In the genomic region with DNA sequence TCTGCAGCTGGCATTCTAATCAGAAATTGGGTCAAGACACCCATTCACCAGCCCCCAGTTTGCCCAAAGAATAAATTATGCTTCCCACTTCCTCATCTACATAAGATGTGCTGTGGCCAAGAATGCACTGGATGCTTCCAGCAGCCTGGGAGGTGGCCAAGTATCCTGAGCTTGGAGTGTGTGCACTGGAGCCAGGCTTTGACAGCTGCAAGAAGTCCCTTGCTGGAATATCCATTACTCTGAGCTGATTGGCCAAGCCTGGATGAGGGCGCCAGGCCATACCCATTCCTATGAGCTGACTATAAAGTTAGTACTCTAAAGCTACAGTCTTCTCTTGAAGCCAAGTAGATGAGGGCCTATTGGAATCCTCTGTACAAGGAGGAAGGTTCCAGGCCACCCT, we compare ENCODE assay signal across 16 cellular contexts.
A peak's percentile ranks its signal among the peaks of the same experiment; 100 is the strongest.
DNase-seq lines count a peak whose midpoint lies in the region; ATAC-seq and TF ChIP-seq lines count a peak whose summit lies in the region.
"Had no signal": no experiment of that assay in that cellular context is flagged by ENCODE, and none has a peak within 500 bp of the region (broad histone marks: within the 10 kb centered on the region; RNA-seq: fewer than 3 reads in every experiment).

No MANE protein-coding gene starts in this region.

- no peaks in the 10 kb centered on the region for H3K27me3 ChIP-seq in fibroblast of lung (ENCODE audit: control insufficient read depth, insufficient read depth, low read length)
- H3K27me3 ChIP-seq in lower lobe of right lung (ENCODE audit: low read depth) = no peaks in the 10 kb centered on the region
- H3K27me3 ChIP-seq: suprapubic skin had no signal

- peaks cover 5% of the 10 kb centered on the region for H3K36me3 Mint-ChIP-seq in glutamatergic neuron (ENCODE audit: unreplicated experiment)
- H3K36me3 Mint-ChIP-seq in activated naive CD4-positive, alpha-beta T cell treated with anti-CD3 and anti-CD28 coated beads for 36 hours (ENCODE audit: low read depth) = no peaks in the 10 kb centered on the region

- H3K9me3 ChIP-seq in fibroblast of lung (ENCODE audit: control insufficient read depth, insufficient read depth, low read depth, low read length) = no peaks in the 10 kb centered on the region
- H3K9me3 ChIP-seq in lower lobe of right lung = no peaks in the 10 kb centered on the region
- H3K9me3 ChIP-seq: suprapubic skin had no signal

- H3K27ac ChIP-seq in fibroblast of lung (ENCODE audit: insufficient read depth, low read length) (no peak overlapping the region), lower lobe of right lung (no peak overlapping the region)
- H3K27ac ChIP-seq: 22Rv1, suprapubic skin had no signal

- no peak overlapping the region for H3K4me3 Mint-ChIP-seq in glutamatergic neuron (ENCODE audit: unreplicated experiment)
- H3K4me3 Mint-ChIP-seq in activated naive CD4-positive, alpha-beta T cell treated with anti-CD3 and anti-CD28 coated beads for 36 hours = no peak overlapping the region
- H3K4me3 Mint-ChIP-seq: activated T-helper 1 cell treated with anti-CD3 and anti-CD28 coated beads, Interleukin-12 subunit alpha, Interleukin-12 subunit beta, Interleukin-2, Interleukin-4 antibody, amounts not matched to agents 30 ng/mL and 10 ng/mL and 1 ng/mL, durations not matched to agents 14 hours and 24 hours and 36 hours; central memory CD8-positive, alpha-beta T cell had no signal

- no peaks in the 10 kb centered on the region for H3K79me2 ChIP-seq in fibroblast of lung (ENCODE audit: control insufficient read depth, insufficient read depth, low read length)

- no peak overlapping the region for H2AFZ ChIP-seq in fibroblast of lung (ENCODE audit: low read length)

- peak; percentile 26 to 39 for ATAC-seq in lower lobe of right lung
- ATAC-seq in GM19463 (IDR thresholded peaks at IDR 0.05; ENCODE audit: unreplicated experiment) = no peak

- H3K36me3 ChIP-seq in fibroblast of lung (ENCODE audit: control insufficient read depth, insufficient read depth, low read length) (no peaks in the 10 kb centered on the region), lower lobe of right lung (no peaks in the 10 kb centered on the region)
- H3K36me3 ChIP-seq: suprapubic skin had no signal

- no peaks in the 10 kb centered on the region for H4K20me1 ChIP-seq in fibroblast of lung (ENCODE audit: control insufficient read depth, extremely low read depth, insufficient read depth, low read length)

- CTCF ChIA-PET in activated naive CD4-positive, alpha-beta T cell treated with anti-CD3 and anti-CD28 coated beads for 36 hours (lab: Charles Lee) = no interaction called here

- no peak overlapping the region for H3K4me2 ChIP-seq in fibroblast of lung (ENCODE audit: extremely low read depth, insufficient read depth, low read length)

- H3K27me3 Mint-ChIP-seq in glutamatergic neuron (ENCODE audit: unreplicated experiment) = peaks cover 4% of the 10 kb centered on the region
- H3K27me3 Mint-ChIP-seq in activated naive CD4-positive, alpha-beta T cell treated with anti-CD3 and anti-CD28 coated beads for 36 hours (ENCODE audit: low read depth) = no peaks in the 10 kb centered on the region
- H3K27me3 Mint-ChIP-seq: central memory CD8-positive, alpha-beta T cell had no signal

- peak; percentile 35 for DNase-seq in DMS 273 (lab: John Stamatoyannopoulos, UW; ENCODE audit: unreplicated experiment)
- no peak for DNase-seq in DMS 273 treated with DMSO at 0.1 percent for 48 hours (lab: John Stamatoyannopoulos, UW)
- peak; percentile 89 to 90 for DNase-seq in fibroblast of lung (ENCODE audit: low read depth in 2 of 2)
- DNase-seq in lower lobe of right lung = no peak
- DNase-seq in superior temporal gyrus (ENCODE audit: extremely low spot score) = peak; percentile 36
- DNase-seq in glutamatergic neuron = no peak
- DNase-seq in activated naive CD4-positive, alpha-beta T cell treated with anti-CD3 and anti-CD28 coated beads for 36 hours = no peak
- DNase-seq: NCI-H187, SW 1271 had no signal

- no peak for TF ChIP-seq CTCF in fibroblast of lung (conservative IDR thresholded peaks at IDR 0.05 in 1 of 2, IDR thresholded peaks at IDR 0.05 in 1 of 2; ENCODE audit: low read depth in 1 of 2, low read length in 2 of 2)
- TF ChIP-seq CTCF in lower lobe of right lung (IDR thresholded peaks at IDR 0.05) = no peak
- TF ChIP-seq CTCF in glutamatergic neuron (IDR thresholded peaks at IDR 0.05; ENCODE audit: partially characterized antibody, unreplicated experiment) = no peak

- intact Hi-C loops in lower lobe of right lung (cut with DNase I) = no loop called here
- intact Hi-C loops in activated naive CD4-positive, alpha-beta T cell treated with anti-CD3 and anti-CD28 coated beads for 36 hours (cut with micrococcal nuclease) = no loop called here

- H3K9ac ChIP-seq in fibroblast of lung (ENCODE audit: insufficient read depth, low read length) = no peak overlapping the region

- no peak overlapping the region for H3K27ac Mint-ChIP-seq in glutamatergic neuron (ENCODE audit: unreplicated experiment)
- H3K27ac Mint-ChIP-seq in activated naive CD4-positive, alpha-beta T cell treated with anti-CD3 and anti-CD28 coated beads for 36 hours = no peak overlapping the region
- H3K27ac Mint-ChIP-seq: activated T-helper 1 cell treated with anti-CD3 and anti-CD28 coated beads, Interleukin-12 subunit alpha, Interleukin-12 subunit beta, Interleukin-2, Interleukin-4 antibody, amounts not matched to agents 30 ng/mL and 10 ng/mL and 1 ng/mL, durations not matched to agents 14 hours and 24 hours and 36 hours; progenitor cell of endocrine pancreas had no signal

- H3K4me1 ChIP-seq in fibroblast of lung (ENCODE audit: control insufficient read depth, extremely low read depth, insufficient read depth, low read length) = peaks cover 4% of the 10 kb centered on the region
- no peaks in the 10 kb centered on the region for H3K4me1 ChIP-seq in lower lobe of right lung

- H3K4me3 ChIP-seq in fibroblast of lung (replicated peaks in 1 of 4; ENCODE audit: control extremely low read depth in 1 of 4, insufficient read depth in 1 of 4, low read depth in 3 of 4, low read length in 4 of 4) = no peak overlapping the region
- H3K4me3 ChIP-seq in lower lobe of right lung = no peak overlapping the region
- H3K4me3 ChIP-seq: lung, suprapubic skin had no signal

- no peaks in the 10 kb centered on the region for H3K9me3 Mint-ChIP-seq in glutamatergic neuron (ENCODE audit: unreplicated experiment)
- H3K9me3 Mint-ChIP-seq in activated naive CD4-positive, alpha-beta T cell treated with anti-CD3 and anti-CD28 coated beads for 36 hours = no peaks in the 10 kb centered on the region
- H3K9me3 Mint-ChIP-seq: activated T-helper 1 cell treated with anti-CD3 and anti-CD28 coated beads, Interleukin-12 subunit alpha, Interleukin-12 subunit beta, Interleukin-2, Interleukin-4 antibody, amounts not matched to agents 30 ng/mL and 10 ng/mL and 1 ng/mL, durations not matched to agents 14 hours and 24 hours and 36 hours had no signal

- peaks cover 2% of the 10 kb centered on the region for H3K4me1 Mint-ChIP-seq in glutamatergic neuron (ENCODE audit: low read depth, unreplicated experiment)
- H3K4me1 Mint-ChIP-seq in activated naive CD4-positive, alpha-beta T cell treated with anti-CD3 and anti-CD28 coated beads for 36 hours (ENCODE audit: low read depth) = no peaks in the 10 kb centered on the region
- H3K4me1 Mint-ChIP-seq: central memory CD8-positive, alpha-beta T cell had no signal

Comparison
In these comparisons a context has a peak if more than half of its experiments do, and no peak if none do; other contexts are left out.
1. DNase-seq: peak in DMS 273 (single experiment), fibroblast of lung (2 of 2) and superior temporal gyrus (single experiment); none in DMS 273 treated with DMSO at 0.1 percent for 48 hours (single experiment), lower lobe of right lung (single experiment), glutamatergic neuron (single experiment) and activated naive CD4-positive, alpha-beta T cell treated with anti-CD3 and anti-CD28 coated beads for 36 hours (single experiment).